ENCODE assay signal across 16 cellular contexts in the genomic region with DNA sequence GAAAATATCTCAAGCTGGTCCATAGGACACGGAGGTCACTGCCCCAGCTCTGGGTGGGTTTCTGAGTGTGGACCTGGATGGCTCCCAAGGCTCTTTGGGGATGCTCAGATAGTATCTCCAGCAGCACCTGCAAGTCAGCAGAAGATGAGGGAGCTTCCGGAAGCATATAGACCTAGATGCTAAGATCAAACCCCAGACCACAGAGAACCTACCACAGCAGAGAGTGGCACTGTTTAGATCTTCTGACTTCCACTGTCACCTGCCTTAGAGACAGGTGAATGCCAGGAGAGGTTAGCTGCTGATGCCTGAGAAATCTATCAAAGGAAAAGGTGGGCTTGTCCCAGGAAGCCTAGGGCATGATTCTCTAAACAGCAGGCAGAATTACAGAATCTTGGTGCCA.
DNase-seq lines count a peak whose midpoint lies in the region; ATAC-seq lines count a peak whose summit lies in the region.
"Had no signal": no experiment of that assay in that cellular context is flagged by ENCODE, and none has a peak within 500 bp of the region (broad histone marks: within the 10 kb centered on the region; RNA-seq: fewer than 3 reads in every experiment).

No MANE protein-coding gene starts in this region.

- peaks cover 0 to 2% (median 0%) of the 10 kb centered on the region in 3 donors for H3K36me3 Mint-ChIP-seq in CD8-positive, alpha-beta memory T cell
- H3K36me3 Mint-ChIP-seq in T-helper 2 cell treated with Interferon-gamma antibody and Interleukin-4, amounts not matched to agents 5 μg/mL and 100 μg/mL, for 36 hours (ENCODE audit: low read depth), result peaks cover 7% of the 10 kb centered on the region
- no peaks in the 10 kb centered on the region for H3K36me3 Mint-ChIP-seq in effector memory CD8-positive, alpha-beta T cell (ENCODE audit: insufficient read depth)

- H3K27me3 ChIP-seq in CD8-positive, alpha-beta memory T cell (ENCODE audit: insufficient read depth, low read length, poor library complexity, severe bottlenecking), result no peaks in the 10 kb centered on the region

- CTCF ChIA-PET in CD8-positive, alpha-beta memory T cell (lab: Charles Lee), result interaction anchor here (1.0 to 9.1 kb wide), 3 partner anchors 10 to 281 kb away, joined by 3 to 106 read pairs (median 3); no protein-coding TSS in a partner anchor

- H3K4me3 Mint-ChIP-seq in CD8-positive, alpha-beta memory T cell, result peak overlapping the region in 5 of 7 donors; percentile 24 to 61 (median 38)
- peak overlapping the region; percentile 36 for H3K4me3 Mint-ChIP-seq in T-helper 2 cell treated with Interferon-gamma antibody and Interleukin-4, amounts not matched to agents 5 μg/mL and 100 μg/mL, for 36 hours
- no peak overlapping the region for H3K4me3 Mint-ChIP-seq in effector memory CD8-positive, alpha-beta T cell
- H3K4me3 Mint-ChIP-seq: CD14-positive monocyte had no signal

- peak overlapping the region in 7 of 8 donors; percentile 40 to 90 (median 79) for H3K27ac Mint-ChIP-seq in CD8-positive, alpha-beta memory T cell
- peak overlapping the region; percentile 47 for H3K27ac Mint-ChIP-seq in T-helper 2 cell treated with Interferon-gamma antibody and Interleukin-4, amounts not matched to agents 5 μg/mL and 100 μg/mL, for 36 hours
- H3K27ac Mint-ChIP-seq in effector memory CD8-positive, alpha-beta T cell, result no peak overlapping the region
- H3K27ac Mint-ChIP-seq: CD14-positive monocyte had no signal

- H3K36me3 ChIP-seq in CD8-positive, alpha-beta memory T cell (ENCODE audit: insufficient read depth, low read length), result no peaks in the 10 kb centered on the region

- H3K4me1 Mint-ChIP-seq in CD8-positive, alpha-beta memory T cell, result peaks cover 10 to 31% (median 21%) of the 10 kb centered on the region in 3 donors
- H3K4me1 Mint-ChIP-seq in T-helper 2 cell treated with Interferon-gamma antibody and Interleukin-4, amounts not matched to agents 5 μg/mL and 100 μg/mL, for 36 hours (ENCODE audit: low read depth), result peaks cover 44% of the 10 kb centered on the region
- peaks cover 6 to 12% of the 10 kb centered on the region in 2 donors for H3K4me1 Mint-ChIP-seq in effector memory CD8-positive, alpha-beta T cell (ENCODE audit: low read depth in 2 of 2)

- POLR2A ChIA-PET in CD8-positive, alpha-beta memory T cell (lab: Charles Lee), result interaction anchor here (0.6 to 0.8 kb wide), 3 partner anchors 105 to 278 kb away, joined by 3 to 4 read pairs (median 3); no protein-coding TSS in a partner anchor

- no peak overlapping the region for H3K4me3 ChIP-seq in CD8-positive, alpha-beta memory T cell (ENCODE audit: low read length)
- H3K4me3 ChIP-seq: K562 had no signal

- H3K4me1 ChIP-seq in CD8-positive, alpha-beta memory T cell (ENCODE audit: insufficient read depth, low read length), result peaks cover 37% of the 10 kb centered on the region

- H3K27ac ChIP-seq in CD8-positive, alpha-beta memory T cell (ENCODE audit: low read depth, low read length), result no peak overlapping the region
- H3K27ac ChIP-seq: HL-60 had no signal

- peak; percentile 100 for ATAC-seq in effector memory CD8-positive, alpha-beta T cell (replicated peaks)
- ATAC-seq in GM18870 (IDR thresholded peaks at IDR 0.05; ENCODE audit: unreplicated experiment) (no peak), GM21825 (IDR thresholded peaks at IDR 0.05; ENCODE audit: unreplicated experiment) (no peak)
- ATAC-seq: K562, PC-3 had no signal

- H3K9me3 Mint-ChIP-seq in CD8-positive, alpha-beta memory T cell, result no peaks in the 10 kb centered on the region
- H3K9me3 Mint-ChIP-seq in T-helper 2 cell treated with Interferon-gamma antibody and Interleukin-4, amounts not matched to agents 5 μg/mL and 100 μg/mL, for 36 hours, result peaks cover 16% of the 10 kb centered on the region
- no peaks in the 10 kb centered on the region for H3K9me3 Mint-ChIP-seq in effector memory CD8-positive, alpha-beta T cell

- DNase-seq in activated effector memory CD4-positive, alpha-beta T cell treated with anti-CD3 and anti-CD28 coated beads, Interleukin-2, amount 50 U/mL, for 16 hours, result peak; percentile 62
- DNase-seq in activated effector memory CD4-positive, alpha-beta T cell treated with Interleukin-2 at 50 U/mL for 16 hours, result no peak
- peak in 2 of 5 donors; percentile 45 to 73 for DNase-seq in CD8-positive, alpha-beta memory T cell
- DNase-seq in T-helper 2 cell treated with Interferon-gamma antibody and Interleukin-4, amounts not matched to agents 5 μg/mL and 100 μg/mL, for 36 hours (ENCODE audit: low spot score), result no peak
- no peak for DNase-seq in effector memory CD8-positive, alpha-beta T cell
- DNase-seq in ureter (ENCODE audit: low spot score), result no peak
- DNase-seq: GF-D8, NCI-H1092, NCI-H2107, NCI-H526 treated with DMSO at 0.1 percent for 48 hours, PC-3 had no signal

- H3K27me3 Mint-ChIP-seq in CD8-positive, alpha-beta memory T cell, result no peaks in the 10 kb centered on the region
- peaks cover 6% of the 10 kb centered on the region for H3K27me3 Mint-ChIP-seq in T-helper 2 cell treated with Interferon-gamma antibody and Interleukin-4, amounts not matched to agents 5 μg/mL and 100 μg/mL, for 36 hours (ENCODE audit: low read depth)
- no peaks in the 10 kb centered on the region for H3K27me3 Mint-ChIP-seq in effector memory CD8-positive, alpha-beta T cell

- H3K9me3 ChIP-seq in CD8-positive, alpha-beta memory T cell (ENCODE audit: low read length), result no peaks in the 10 kb centered on the region

Comparison
In these comparisons a context has a peak if more than half of its experiments do, and no peak if none do; other contexts are left out.
1. H3K27ac Mint-ChIP-seq: peak in CD8-positive, alpha-beta memory T cell (7 of 8) and T-helper 2 cell treated with Interferon-gamma antibody and Interleukin-4, amounts not matched to agents 5 μg/mL and 100 μg/mL, for 36 hours (single experiment); none in effector memory CD8-positive, alpha-beta T cell (0 of 2).
2. H3K4me3 Mint-ChIP-seq: peak in CD8-positive, alpha-beta memory T cell (5 of 7) and T-helper 2 cell treated with Interferon-gamma antibody and Interleukin-4, amounts not matched to agents 5 μg/mL and 100 μg/mL, for 36 hours (single experiment); none in effector memory CD8-positive, alpha-beta T cell (0 of 2).